In genomic region chr1:231420299-231420958, GRCh38 we compare ENCODE assay signal across 8 cellular contexts. TPM values are rescaled to one million over a fixed set of nuclear protein-coding genes. Genes with fewer than 3 reads are reported as not detected.
DNase-seq lines count a peak whose midpoint lies in the region; ATAC-seq, FAIRE-seq and TF ChIP-seq lines count a peak whose summit lies in the region.

No MANE protein-coding gene starts in this region.

- no peaks in the 10 kb centered on the region for H3K9me3 Mint-ChIP-seq in activated CD4-positive, alpha-beta T cell treated with anti-CD3 and anti-CD28 coated beads, Interleukin-2, amount 10 ng/mL, durations not matched to agents 24 days and 14 days
- no peaks in the 10 kb centered on the region for H3K9me3 Mint-ChIP-seq in central memory CD8-positive, alpha-beta T cell
- H3K9me3 Mint-ChIP-seq in mesothelial cell of epicardium, result no peaks in the 10 kb centered on the region

- intact Hi-C loops in activated CD4-positive, alpha-beta T cell treated with anti-CD3 and anti-CD28 coated beads, Interleukin-2, amount 10 ng/mL, durations not matched to agents 24 days and 14 days (cut with micrococcal nuclease), result loop anchor here (5.0 kb wide), 3 partner anchors 63 to 553 kb away; partner anchors contain the start of gene C1orf198
- intact Hi-C loops in left colon (cut with DNase I, micrococcal nuclease), result no loop called here

- H3K27ac Mint-ChIP-seq in activated CD4-positive, alpha-beta T cell treated with anti-CD3 and anti-CD28 coated beads, Interleukin-2, amount 10 ng/mL, durations not matched to agents 24 days and 14 days, result peak overlapping the region; percentile 88
- peak overlapping the region; percentile 44 for H3K27ac Mint-ChIP-seq in central memory CD8-positive, alpha-beta T cell (ENCODE audit: low read depth)
- H3K27ac Mint-ChIP-seq in mesothelial cell of epicardium, result peak overlapping the region; percentile 96

- no peak for FAIRE-seq in HTR-8/SVneo (lab: Jason Lieb, UNC)

- H3K27me3 ChIP-seq in OCI-LY1 (ENCODE audit: insufficient read depth, low read length), result no peaks in the 10 kb centered on the region

- H3K36me3 Mint-ChIP-seq in activated CD4-positive, alpha-beta T cell treated with anti-CD3 and anti-CD28 coated beads, Interleukin-2, amount 10 ng/mL, durations not matched to agents 24 days and 14 days (ENCODE audit: low read depth), result peaks cover 26% of the 10 kb centered on the region
- H3K36me3 Mint-ChIP-seq in central memory CD8-positive, alpha-beta T cell (ENCODE audit: insufficient read depth), result peaks cover 7% of the 10 kb centered on the region
- no peaks in the 10 kb centered on the region for H3K36me3 Mint-ChIP-seq in mesothelial cell of epicardium

- no peaks in the 10 kb centered on the region for H4K20me1 ChIP-seq in OCI-LY1 (ENCODE audit: insufficient read depth, low read length)

- no peaks in the 10 kb centered on the region for H3K9me3 ChIP-seq in OCI-LY1 (ENCODE audit: low read length)

- peaks cover 14% of the 10 kb centered on the region for H3K27me3 Mint-ChIP-seq in activated CD4-positive, alpha-beta T cell treated with anti-CD3 and anti-CD28 coated beads, Interleukin-2, amount 10 ng/mL, durations not matched to agents 24 days and 14 days
- H3K27me3 Mint-ChIP-seq in central memory CD8-positive, alpha-beta T cell, result no peaks in the 10 kb centered on the region
- H3K27me3 Mint-ChIP-seq in mesothelial cell of epicardium (ENCODE audit: low read depth), result no peaks in the 10 kb centered on the region

- H3K36me3 ChIP-seq in OCI-LY1 (ENCODE audit: insufficient read depth, low read length), result no peaks in the 10 kb centered on the region; the same call in 1 of the 2 replicates

- peaks cover 57% of the 10 kb centered on the region for H3K4me1 Mint-ChIP-seq in activated CD4-positive, alpha-beta T cell treated with anti-CD3 and anti-CD28 coated beads, Interleukin-2, amount 10 ng/mL, durations not matched to agents 24 days and 14 days
- peaks cover 47% of the 10 kb centered on the region for H3K4me1 Mint-ChIP-seq in central memory CD8-positive, alpha-beta T cell
- H3K4me1 Mint-ChIP-seq in mesothelial cell of epicardium, result peaks cover 54% of the 10 kb centered on the region

- H2AFZ ChIP-seq in OCI-LY1 (ENCODE audit: low read length), result no peak overlapping the region

- peak overlapping the region; percentile 75 for H3K4me3 ChIP-seq in OCI-LY1 (ENCODE audit: low read depth, low read length, poor library complexity, severe bottlenecking)

- TF ChIP-seq CTCF in OCI-LY1 (IDR thresholded peaks at IDR 0.05; ENCODE audit: low read length) (no peak), mesothelial cell of epicardium (IDR thresholded peaks at IDR 0.05; ENCODE audit: unreplicated experiment) (no peak)

- peak overlapping the region; percentile 99 for H3K4me2 ChIP-seq in OCI-LY1 (ENCODE audit: low read length)

- H3K4me3 Mint-ChIP-seq in activated CD4-positive, alpha-beta T cell treated with anti-CD3 and anti-CD28 coated beads, Interleukin-2, amount 10 ng/mL, durations not matched to agents 24 days and 14 days, result peak overlapping the region; percentile 98
- peak overlapping the region; percentile 80 for H3K4me3 Mint-ChIP-seq in central memory CD8-positive, alpha-beta T cell
- H3K4me3 Mint-ChIP-seq in mesothelial cell of epicardium, result peak overlapping the region; percentile 75

- peaks cover 47% of the 10 kb centered on the region for H3K4me1 ChIP-seq in OCI-LY1 (ENCODE audit: insufficient read depth, low read length, severe bottlenecking)

- peaks cover 52% of the 10 kb centered on the region for H3K79me2 ChIP-seq in OCI-LY1 (ENCODE audit: insufficient read depth, low read length)

- no peak for ATAC-seq in central memory CD8-positive, alpha-beta T cell (replicated peaks; ENCODE audit: extremely low read depth, poor library complexity, severe bottlenecking)
- no peak for ATAC-seq in left colon

- H3K9ac ChIP-seq in OCI-LY1 (ENCODE audit: low read length), result peak overlapping the region; percentile 91

- peak; percentile 67 for DNase-seq in activated CD4-positive, alpha-beta T cell treated with anti-CD3 and anti-CD28 coated beads, Interleukin-2, amount 10 ng/mL, durations not matched to agents 24 days and 14 days
- no peak for DNase-seq in activated CD4-positive, alpha-beta T cell treated with anti-CD3 and anti-CD28 coated beads, Interleukin-2, amount 50 U/mL, for 1 hour
- no peak for DNase-seq in central memory CD8-positive, alpha-beta T cell (ENCODE audit: low spot score in 2 of 2)
- DNase-seq in mesothelial cell of epicardium (ENCODE audit: low spot score in 2 of 2, unreplicated experiment in 2 of 2), result no peak
- DNase-seq in left colon, result no peak
- DNase-seq in HTR-8/SVneo (ENCODE audit: insufficient read length, low spot score), result no peak
- no peak for DNase-seq in stimulated activated CD4-positive, alpha-beta T cell treated with anti-CD3 and anti-CD28 coated beads, Interleukin-4, amount 100 ng/mL, for 4 hours

- peak overlapping the region; percentile 78 for H3K27ac ChIP-seq in OCI-LY1 (ENCODE audit: low read depth, low read length, poor library complexity, severe bottlenecking)

- no peaks in the 10 kb centered on the region for H3F3A ChIP-seq in OCI-LY1 (ENCODE audit: insufficient read depth, low read length)

- H3K9me2 ChIP-seq in OCI-LY1 (ENCODE audit: low read depth, low read length), result no peaks in the 10 kb centered on the region

RNA-seq across cellular contexts. Expression of gene EGLN1, which starts 1.7 kb away (rescaled TPM):
- total RNA-seq in activated CD4-positive, alpha-beta T cell treated with anti-CD3 and anti-CD28 coated beads, Interleukin-2, amount 10 ng/mL, durations not matched to agents 24 days and 14 days, result 21.4 and 23.9 TPM in 2 replicates
- total RNA-seq in mesothelial cell of epicardium, result 32.5 to 34.4 TPM (median 33.6 TPM) in 3 replicates
- 10 to 100 TPM; 40.6 to 63.1 TPM for total RNA-seq in left colon

Comparison
In these comparisons a context has a peak if more than half of its experiments do, and no peak if none do; other contexts are left out.
1. H3K27ac Mint-ChIP-seq: peak in every context shown above with its lines; median percentile 96 in mesothelial cell of epicardium; 88 in activated CD4-positive, alpha-beta T cell treated with anti-CD3 and anti-CD28 coated beads, Interleukin-2, amount 10 ng/mL, durations not matched to agents 24 days and 14 days; 44 in central memory CD8-positive, alpha-beta T cell.